In genomic region chr2:232973796-232974195, GRCh38 we compare ENCODE assay signal across 16 cellular contexts. TPM values are rescaled to one million over a fixed set of nuclear protein-coding genes. Genes with fewer than 3 reads are reported as not detected.
DNase-seq lines count a peak whose midpoint lies in the region; TF ChIP-seq lines count a peak whose summit lies in the region.
"Had no signal": no experiment of that assay in that cellular context is flagged by ENCODE, and none has a peak within 500 bp of the region (broad histone marks: within the 10 kb centered on the region; RNA-seq: fewer than 3 reads in every experiment).

No MANE protein-coding gene starts in this region.

- H3K9me3 ChIP-seq in endodermal cell (ENCODE audit: control insufficient read depth, low read length) (no peaks in the 10 kb centered on the region), Karpas-422 (ENCODE audit: low read length) (no peaks in the 10 kb centered on the region), osteoblast (ENCODE audit: low read depth, low read length) (no peaks in the 10 kb centered on the region)
- H3K9me3 ChIP-seq: Caco-2 had no signal

- no peaks in the 10 kb centered on the region for H3K36me3 Mint-ChIP-seq in endodermal cell (ENCODE audit: low read depth)

- no peak overlapping the region for H3K27ac Mint-ChIP-seq in endodermal cell
- H3K27ac Mint-ChIP-seq: CD4-positive, alpha-beta T cell; HFFc6 had no signal

- H3K9me2 ChIP-seq in Karpas-422 (replicated peaks; ENCODE audit: insufficient read depth, low read length) = no peaks in the 10 kb centered on the region

- H3K27ac ChIP-seq in endodermal cell (ENCODE audit: low read depth, low read length) = no peak overlapping the region
- H3K27ac ChIP-seq in Karpas-422 (ENCODE audit: low read length) = no peak overlapping the region
- no peak overlapping the region for H3K27ac ChIP-seq in osteoblast (ENCODE audit: low read depth, low read length)
- H3K27ac ChIP-seq: C4-2B had no signal

- H3K4me3 ChIP-seq in endodermal cell (ENCODE audit: low read length) = no peak overlapping the region
- H3K4me3 ChIP-seq in Karpas-422 (ENCODE audit: low read length) = no peak overlapping the region
- no peak overlapping the region for H3K4me3 ChIP-seq in osteoblast (ENCODE audit: insufficient read depth, low read length)

- H3K36me3 ChIP-seq in endodermal cell (ENCODE audit: control insufficient read depth, insufficient read depth, low read length) (no peaks in the 10 kb centered on the region), Karpas-422 (ENCODE audit: insufficient read depth, low read length) (no peaks in the 10 kb centered on the region), osteoblast (ENCODE audit: insufficient read depth, low read length) (no peaks in the 10 kb centered on the region)

- H3K4me1 Mint-ChIP-seq in endodermal cell = no peaks in the 10 kb centered on the region
- H3K4me1 Mint-ChIP-seq: IgD-negative memory B cell had no signal

- no peaks in the 10 kb centered on the region for H3K9me3 Mint-ChIP-seq in endodermal cell
- H3K9me3 Mint-ChIP-seq: CD4-positive, alpha-beta T cell; HFFc6; IgD-negative memory B cell had no signal

- peak; percentile 29 for DNase-seq in endodermal cell
- peak; percentile 60 for DNase-seq in myocyte (ENCODE audit: low read depth)
- peak; percentile 29 for DNase-seq in retina
- DNase-seq in NCI-H128 (lab: John Stamatoyannopoulos, UW; ENCODE audit: unreplicated experiment) = no peak
- no peak for DNase-seq in Karpas-422
- DNase-seq in osteoblast (ENCODE audit: insufficient read length, low spot score, missing footprints) = no peak
- DNase-seq: ACHN; AML-193; Caco-2; CD4-positive, alpha-beta T cell; GOT3; H7; HFFc6 had no signal

- TF ChIP-seq CTCF in endodermal cell (conservative IDR thresholded peaks at IDR 0.05) (no peak), osteoblast (IDR thresholded peaks at IDR 0.05; ENCODE audit: extremely low read depth, low read depth, low read length) (no peak)

- H3K27me3 ChIP-seq in endodermal cell (ENCODE audit: control insufficient read depth, insufficient read depth, low read length, poor library complexity, severe bottlenecking) (no peaks in the 10 kb centered on the region), Karpas-422 (ENCODE audit: low read length) (no peaks in the 10 kb centered on the region), osteoblast (ENCODE audit: insufficient read depth, low read length) (peaks cover 4% of the 10 kb centered on the region)

- H3K4me3 Mint-ChIP-seq in endodermal cell = no peak overlapping the region
- H3K4me3 Mint-ChIP-seq: CD4-positive, alpha-beta T cell; HFFc6; IgD-negative memory B cell had no signal

- H3K9ac ChIP-seq in endodermal cell (ENCODE audit: extremely low read depth, low read length, poor library complexity, severe bottlenecking) = no peak overlapping the region
- H3K9ac ChIP-seq in Karpas-422 (ENCODE audit: low read length) = no peak overlapping the region

- no peaks in the 10 kb centered on the region for H3K4me1 ChIP-seq in endodermal cell (ENCODE audit: control insufficient read depth, insufficient read depth, low read length)
- H3K4me1 ChIP-seq in Karpas-422 (ENCODE audit: low read length) = peaks cover 6% of the 10 kb centered on the region; the same call in 1 of the 2 replicates
- H3K4me1 ChIP-seq in osteoblast (ENCODE audit: insufficient read depth, low read length) = peaks cover 4% of the 10 kb centered on the region
- H3K4me1 ChIP-seq: Caco-2 had no signal

- H3K4me2 ChIP-seq in Karpas-422 (ENCODE audit: low read depth, low read length, poor library complexity, severe bottlenecking) (no peak overlapping the region), osteoblast (ENCODE audit: insufficient read depth, low read length) (no peak overlapping the region)

- H3K79me2 ChIP-seq in Karpas-422 (ENCODE audit: low read length) (no peaks in the 10 kb centered on the region), osteoblast (ENCODE audit: insufficient read depth, low read length) (no peaks in the 10 kb centered on the region)

- 87 to 94% methylated on average over 2 to 3 of the region's 3 CpGs for WGBS in endodermal cell (ENCODE audit: insufficient coverage in 1 of 2, insufficient read length in 1 of 2), 2 experiments

- peaks cover 2% of the 10 kb centered on the region for H3K27me3 Mint-ChIP-seq in endodermal cell (ENCODE audit: insufficient read depth)

- H4K20me1 ChIP-seq in Karpas-422 (ENCODE audit: insufficient read depth, low read depth, low read length) = no peaks in the 10 kb centered on the region
- no peaks in the 10 kb centered on the region for H4K20me1 ChIP-seq in osteoblast (ENCODE audit: insufficient read depth, low read length)

- H2AFZ ChIP-seq in Karpas-422 (ENCODE audit: low read length) (no peak overlapping the region), osteoblast (ENCODE audit: low read length) (no peak overlapping the region)

RNA-seq across cellular contexts. Expression of gene NGEF, which starts 39.3 kb away (rescaled TPM):
- total RNA-seq in endodermal cell (1 to 10 TPM; 1.8 to 2.9 TPM), myocyte (0.19 TPM in 1 of 2 replicates, not detected in the other), osteoblast (4.7 TPM in 1 of 2 replicates, not detected in the other)
- polyA plus RNA-seq in endodermal cell (2013, experiment 1 of 2) = 2.1 TPM
- polyA plus RNA-seq in endodermal cell (2013, experiment 2 of 2) = 3.7 TPM
- polyA plus RNA-seq in myocyte (2012) = 1.5 TPM
- not detected in 2 replicates for total RNA-seq in Karpas-422 (2014; rRNA removed; shearing (Covaris generic); ENCODE audit: low replicate concordance)
- total RNA-seq: CD4-positive, alpha-beta T cell had no signal
- polyA plus RNA-seq: IgD-negative memory B cell had no signal

RNA-seq across cellular contexts. Expression of gene NEU2, which starts 58.7 kb away (rescaled TPM):
- not detected for total RNA-seq in endodermal cell
- polyA plus RNA-seq in endodermal cell (2013, experiment 1 of 2) = not detected
- polyA plus RNA-seq in endodermal cell (2013, experiment 2 of 2) = not detected
- not detected in 2 replicates for total RNA-seq in myocyte
- polyA plus RNA-seq in myocyte (2012) = not detected
- total RNA-seq in Karpas-422 (2014; rRNA removed; shearing (Covaris generic); ENCODE audit: low replicate concordance) = not detected in 2 replicates
- total RNA-seq in osteoblast = not detected in 2 replicates
- total RNA-seq: Caco-2; CD4-positive, alpha-beta T cell; H7; HFFc6 had no signal
- polyA plus RNA-seq: BJ, IgD-negative memory B cell had no signal

Comparison
In these comparisons a context has a peak if more than half of its experiments do, and no peak if none do; other contexts are left out.
1. DNase-seq: peak in endodermal cell (single experiment), myocyte (single experiment) and retina (single experiment); none in NCI-H128 (single experiment), Karpas-422 (single experiment) and osteoblast (single experiment).